10 cellular contexts compared by ENCODE assay signal in genomic region chr12:6667559-6668210, GRCh38. TPM values are rescaled to one million over a fixed set of nuclear protein-coding genes. Genes with fewer than 3 reads are reported as not detected.
DNase-seq lines count a peak whose midpoint lies in the region; ATAC-seq, FAIRE-seq and TF ChIP-seq lines count a peak whose summit lies in the region.
"Had no signal": no experiment of that assay in that cellular context is flagged by ENCODE, and none has a peak within 500 bp of the region (broad histone marks: within the 10 kb centered on the region; RNA-seq: fewer than 3 reads in every experiment).

No MANE protein-coding gene starts in this region.

- intact Hi-C loops in right lobe of liver (cut with DNase I) = loop anchor here in 1 of 2 donors (10.0 kb wide), 1 partner anchor 57 kb away; the partner anchor contains the start of gene COPS7A

- no peaks in the 10 kb centered on the region for H3K4me1 Mint-ChIP-seq in astrocyte (ENCODE audit: low read depth, unreplicated experiment)

- H3K27ac Mint-ChIP-seq in astrocyte (ENCODE audit: unreplicated experiment) = no peak overlapping the region
- H3K27ac Mint-ChIP-seq: IgD-negative memory B cell had no signal

- no peaks in the 10 kb centered on the region for H3K27me3 Mint-ChIP-seq in astrocyte (ENCODE audit: low read depth, unreplicated experiment)
- H3K27me3 Mint-ChIP-seq: IgD-negative memory B cell had no signal

- no peaks in the 10 kb centered on the region for H3K9me3 Mint-ChIP-seq in astrocyte (ENCODE audit: unreplicated experiment)
- H3K9me3 Mint-ChIP-seq: IgD-negative memory B cell, neural crest cell had no signal

- no peaks in the 10 kb centered on the region for H4K20me1 ChIP-seq in astrocyte (ENCODE audit: insufficient read depth, low read length)

- peaks cover 16% of the 10 kb centered on the region for H3K36me3 Mint-ChIP-seq in astrocyte (ENCODE audit: low read depth, unreplicated experiment)

- no peak overlapping the region for H2AFZ ChIP-seq in astrocyte (ENCODE audit: low read depth, low read length)

- H3K36me3 ChIP-seq in astrocyte (ENCODE audit: insufficient read depth, low read length) = peaks cover 40% of the 10 kb centered on the region
- H3K36me3 ChIP-seq in right lobe of liver = peaks cover 6 to 63% (median 28%) of the 10 kb centered on the region in 4 donors

- H3K9me3 ChIP-seq in astrocyte (ENCODE audit: insufficient read depth, low read depth, low read length) (no peaks in the 10 kb centered on the region), right lobe of liver (no peaks in the 10 kb centered on the region)

- no peak for ATAC-seq in right lobe of liver

- H3K27me3 ChIP-seq in HL-60 (ENCODE audit: insufficient read depth, poor library complexity, severe bottlenecking) = no peaks in the 10 kb centered on the region
- no peaks in the 10 kb centered on the region for H3K27me3 ChIP-seq in astrocyte (ENCODE audit: insufficient read depth, low read length)
- H3K27me3 ChIP-seq in right lobe of liver = no peaks in the 10 kb centered on the region

- H3K79me2 ChIP-seq in astrocyte (ENCODE audit: insufficient read depth, low read length) = peaks cover 5% of the 10 kb centered on the region

- H3K4me1 ChIP-seq in astrocyte (ENCODE audit: insufficient read depth, low read length) (no peaks in the 10 kb centered on the region), right lobe of liver (no peaks in the 10 kb centered on the region)

- H3K4me3 ChIP-seq in HL-60 (replicated peaks; ENCODE audit: insufficient read depth, low read length) (no peak overlapping the region), astrocyte (ENCODE audit: insufficient read depth, low read depth, low read length) (no peak overlapping the region), right lobe of liver (no peak overlapping the region)

- H3K4me2 ChIP-seq in astrocyte (ENCODE audit: low read length) = no peak overlapping the region

- DNase-seq in ELF-1 (ENCODE audit: low read depth, low spot score) (peak; percentile 28), HL-60 (ENCODE audit: low read depth in 1 of 2, low spot score in 1 of 2) (peak in 1 of 2 experiments; percentile 47), astrocyte (ENCODE audit: low read depth) (no peak), right lobe of liver (no peak), cerebellar nuclear complex (lab: John Stamatoyannopoulos, UW) (no peak), GM12891 (ENCODE audit: insufficient read length, low spot score) (no peak)
- DNase-seq in stimulated activated naive CD4-positive, alpha-beta T cell treated with Interleukin-2 at 50 U/mL for 16 hours (lab: John Stamatoyannopoulos, UW) = no peak
- DNase-seq: stimulated activated CD4-positive, alpha-beta T cell treated with anti-CD3 and anti-CD28 coated beads, Interleukin-4, amount 100 ng/mL, for 24 hours had no signal

- peak overlapping the region; percentile 9; the same call in 1 of the 2 replicates for H3K27ac ChIP-seq in HL-60 (replicated peaks)
- no peak overlapping the region for H3K27ac ChIP-seq in astrocyte (ENCODE audit: low read depth, low read length)
- no peak overlapping the region for H3K27ac ChIP-seq in right lobe of liver

- no peak for TF ChIP-seq CTCF in HL-60 (IDR thresholded peaks at IDR 0.05; ENCODE audit: insufficient read depth, low read length)
- TF ChIP-seq CTCF in astrocyte (IDR thresholded peaks at IDR 0.05; ENCODE audit: insufficient read depth, low read depth, low read length) = peak; percentile 4
- peak in 3 of 4 donors; percentile 14 to 29 (median 19) for TF ChIP-seq CTCF in right lobe of liver (IDR thresholded peaks at IDR 0.05)

- no peak overlapping the region for H3K9ac ChIP-seq in astrocyte (ENCODE audit: low read length)

- no peak for TF ChIP-seq POLR2A in right lobe of liver (IDR thresholded peaks at IDR 0.05)
- no peak for TF ChIP-seq POLR2A in GM12891 (IDR thresholded peaks at IDR 0.05; ENCODE audit: low read depth, low read length)

- 78% methylated on average over 4 of the region's 8 CpGs for WGBS in right lobe of liver (ENCODE audit: insufficient coverage, low coverage, low lambda C conversion rate, missing lambda C conversion rate)

- FAIRE-seq in astrocyte (lab: Jason Lieb, UNC) (no peak), GM12891 (lab: Jason Lieb, UNC) (no peak)

- H3K4me3 Mint-ChIP-seq in astrocyte (ENCODE audit: unreplicated experiment) = no peak overlapping the region
- H3K4me3 Mint-ChIP-seq: IgD-negative memory B cell, neural crest cell had no signal

TF ChIP-seq in GM12891, 5 proteins besides CTCF, POLR2A, EP300 and RAD21:
- TF ChIP-seq SPI1 (IDR thresholded peaks at IDR 0.05; ENCODE audit: low read depth, low read length) (no peak), POU2F2 (IDR thresholded peaks at IDR 0.05; ENCODE audit: low read depth, low read length) (no peak), TAF1 (IDR thresholded peaks at IDR 0.05; ENCODE audit: low read depth, low read length) (no peak), POLR2AphosphoS5 (IDR thresholded peaks at IDR 0.05; ENCODE audit: low read depth, low read length) (no peak), PAX5 (IDR thresholded peaks at IDR 0.05; ENCODE audit: insufficient read depth, low read length, severe bottlenecking) (no peak)

RNA-seq across cellular contexts. Expression of gene ING4, which starts 4.8 kb away (rescaled TPM):
- 30.9 and 34.8 TPM in 2 replicates for total RNA-seq in astrocyte
- 10 to 100 TPM; 10.6 to 20.0 (median 17.0) TPM for total RNA-seq in right lobe of liver
- 35.4 TPM for polyA plus RNA-seq in GM12891 (2012; ENCODE audit: low read depth, missing spikeins)

RNA-seq across cellular contexts. Expression of gene ACRBP, which starts 20.5 kb away (rescaled TPM):
- total RNA-seq in astrocyte (0.54 and 0.60 TPM in 2 replicates), right lobe of liver (1 to 10 TPM in 4 of 6 experiments, under 1 TPM in 1, not detected in 1; 0.95 to 3.3 (median 1.7) TPM)
- polyA plus RNA-seq in GM12891 (2012; ENCODE audit: low read depth, missing spikeins) = 0.87 TPM

RNA-seq across cellular contexts. Expression of gene ZNF384, which starts 21.5 kb away (rescaled TPM):
- 48.9 and 50.6 TPM in 2 replicates for total RNA-seq in astrocyte
- total RNA-seq in right lobe of liver = 10 to 100 TPM; 11.9 to 22.3 (median 18.3) TPM
- polyA plus RNA-seq in GM12891 (2012; ENCODE audit: low read depth, missing spikeins) = 43.3 TPM

RNA-seq across cellular contexts. Expression of gene LPAR5, which starts 31.9 kb away (rescaled TPM):
- total RNA-seq in astrocyte (0.73 and 0.89 TPM in 2 replicates), right lobe of liver (1 to 10 TPM in 1 of 6 experiments, under 1 TPM in 5; 0.31 to 1.5 (median 0.78) TPM)
- 2.9 TPM for polyA plus RNA-seq in GM12891 (2012; ENCODE audit: low read depth, missing spikeins)
- total RNA-seq: neural crest cell had no signal

RNA-seq across cellular contexts. Expression of gene PIANP, which starts 32.9 kb away (rescaled TPM):
- 3.1 and 3.6 TPM in 2 replicates for total RNA-seq in astrocyte
- total RNA-seq in right lobe of liver = not detected
- polyA plus RNA-seq in GM12891 (2012; ENCODE audit: low read depth, missing spikeins) = 0.23 TPM
- polyA plus RNA-seq: IgD-negative memory B cell had no signal
